8 cellular contexts compared by ENCODE assay signal in the genomic region with DNA sequence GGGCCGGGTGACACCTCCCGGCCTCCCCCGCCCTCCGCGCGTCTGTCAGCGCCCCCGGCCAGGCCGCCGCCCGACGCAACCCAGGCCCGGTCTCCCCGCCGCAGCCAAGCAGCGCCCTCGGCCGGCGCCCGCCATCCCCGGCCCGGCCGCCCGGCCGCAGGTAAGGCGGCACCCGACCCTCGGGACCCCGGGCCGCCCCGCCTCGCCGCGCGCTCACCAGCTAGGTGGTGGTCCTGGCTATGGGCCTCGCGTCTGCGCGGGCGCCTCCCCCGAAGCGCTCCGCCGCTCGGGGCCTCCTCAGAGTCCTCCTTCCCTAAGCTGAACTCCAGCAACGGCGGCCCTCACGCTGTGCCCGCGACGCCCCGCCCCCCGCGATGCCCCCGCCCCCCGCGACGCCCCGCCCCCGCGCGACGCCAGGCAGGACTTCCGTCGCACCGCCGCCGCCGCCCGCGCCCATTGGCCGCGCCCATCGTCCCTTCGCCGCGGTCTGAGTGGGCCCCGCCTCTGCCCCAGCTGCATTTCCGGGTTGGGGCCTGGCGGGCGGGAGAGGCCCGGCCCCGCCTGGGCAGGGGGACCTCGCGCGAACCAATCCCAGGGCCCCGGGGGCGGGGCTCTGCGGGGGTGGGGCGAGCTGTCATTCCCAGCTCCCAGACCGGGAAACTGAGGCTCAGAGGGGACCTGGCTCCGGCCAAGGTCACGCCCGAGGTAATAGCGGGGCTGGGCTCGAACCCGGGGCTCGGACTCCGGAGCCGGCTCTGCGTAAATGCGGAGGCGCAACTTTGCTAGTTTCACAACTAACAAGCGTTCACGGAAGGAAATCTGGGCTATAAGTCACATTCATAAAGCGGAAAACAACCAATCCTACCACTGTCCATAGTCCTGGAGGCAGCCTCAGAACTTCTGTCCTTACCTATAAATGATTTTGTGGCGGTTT. TPM values are rescaled to one million over a fixed set of nuclear protein-coding genes. Genes with fewer than 3 reads are reported as not detected.
A peak's percentile ranks its signal among the peaks of the same experiment; 100 is the strongest.
DNase-seq lines count a peak whose midpoint lies in the region; ATAC-seq and TF ChIP-seq lines count a peak whose summit lies in the region.

No MANE protein-coding gene starts in this region.

- peak; percentile 86 for DNase-seq in GM04504 (ENCODE audit: low read depth)
- peak; percentile 95 for DNase-seq in NB4 (ENCODE audit: low read depth)
- DNase-seq in SK-MEL-5 (ENCODE audit: low read depth, low spot score): peak; percentile 93
- peak; percentile 96 for DNase-seq in activated naive CD4-positive, alpha-beta T cell treated with anti-CD3 and anti-CD28 coated beads, Interleukin-2, amount 10 ng/mL, durations not matched to agents 7 days and 5 days
- DNase-seq in germinal center (ENCODE audit: low spot score): peak; percentile 95
- peak; percentile 64 for DNase-seq in omental fat pad (ENCODE audit: low spot score)

- TF ChIP-seq CTCF in NB4 (IDR thresholded peaks at IDR 0.05; ENCODE audit: low read depth, low read length) (no peak), omental fat pad (IDR thresholded peaks at IDR 0.05) (no peak)

- peak overlapping the region; percentile 66 for H3K4me3 ChIP-seq in NB4 (ENCODE audit: low read depth, low read length)

- H3K4me3 Mint-ChIP-seq in activated naive CD4-positive, alpha-beta T cell treated with anti-CD3 and anti-CD28 coated beads, Interleukin-2, amount 10 ng/mL, durations not matched to agents 7 days and 5 days: peak overlapping the region; percentile 82

- H3K27ac Mint-ChIP-seq in activated naive CD4-positive, alpha-beta T cell treated with anti-CD3 and anti-CD28 coated beads, Interleukin-2, amount 10 ng/mL, durations not matched to agents 7 days and 5 days: peak overlapping the region; percentile 91

- in situ Hi-C loops in SK-MEL-5 (cut with HindIII; ENCODE audit: low pct_unique_long_range_greater_than_20kb, low sequenced_read_pairs): no loop called here

- peak; percentile 85 for ATAC-seq in HG02571 (IDR thresholded peaks at IDR 0.05; ENCODE audit: unreplicated experiment)
- peak; percentile 97 for ATAC-seq in omental fat pad (ENCODE audit: low FRiP score)

- H3K9me3 Mint-ChIP-seq in activated naive CD4-positive, alpha-beta T cell treated with anti-CD3 and anti-CD28 coated beads, Interleukin-2, amount 10 ng/mL, durations not matched to agents 7 days and 5 days: no peaks in the 10 kb centered on the region

- H3K4me1 Mint-ChIP-seq in activated naive CD4-positive, alpha-beta T cell treated with anti-CD3 and anti-CD28 coated beads, Interleukin-2, amount 10 ng/mL, durations not matched to agents 7 days and 5 days: peaks cover 41% of the 10 kb centered on the region

- CTCF ChIA-PET in activated naive CD4-positive, alpha-beta T cell treated with anti-CD3 and anti-CD28 coated beads, Interleukin-2, amount 10 ng/mL, durations not matched to agents 7 days and 5 days (lab: Charles Lee): no interaction called here

- H3K27me3 Mint-ChIP-seq in activated naive CD4-positive, alpha-beta T cell treated with anti-CD3 and anti-CD28 coated beads, Interleukin-2, amount 10 ng/mL, durations not matched to agents 7 days and 5 days: no peaks in the 10 kb centered on the region

- peaks cover 12% of the 10 kb centered on the region for H3K36me3 Mint-ChIP-seq in activated naive CD4-positive, alpha-beta T cell treated with anti-CD3 and anti-CD28 coated beads, Interleukin-2, amount 10 ng/mL, durations not matched to agents 7 days and 5 days

- peak overlapping the region; percentile 40 for H3K27ac ChIP-seq in temporal lobe (ENCODE audit: low read depth, low read length)

- TF ChIP-seq POLR2A in NB4 (IDR thresholded peaks at IDR 0.05; ENCODE audit: extremely low read depth, insufficient read length): peak; percentile 54

RNA-seq across cellular contexts. Expression of a gene that starts 9.0 kb away (rescaled TPM):
- total RNA-seq in SK-MEL-5 (2014; rRNA removed; shearing (Covaris generic)): 21.5 and 23.4 TPM in 2 replicates
- polyA plus RNA-seq in SK-MEL-5 (2015; cell fraction: cytosol; rRNA removed): 58.1 and 72.1 TPM in 2 replicates
- polyA plus RNA-seq in SK-MEL-5 (2015; cell fraction: nucleus; rRNA removed): 17.0 and 17.2 TPM in 2 replicates
- total RNA-seq in omental fat pad (10 to 100 TPM; 10.9 to 21.1 (median 20.1) TPM), temporal lobe (17.5 TPM)

RNA-seq across cellular contexts. Expression of a gene that starts 46.7 kb away (rescaled TPM):
- 0.13 and 0.24 TPM in 2 replicates for total RNA-seq in SK-MEL-5 (2014; rRNA removed; shearing (Covaris generic))
- 0.93 and 2.1 TPM in 2 replicates for polyA plus RNA-seq in SK-MEL-5 (2015; cell fraction: cytosol; rRNA removed)
- 0.85 and 3.7 TPM in 2 replicates for polyA plus RNA-seq in SK-MEL-5 (2015; cell fraction: nucleus; rRNA removed)
- total RNA-seq in omental fat pad (1 to 10 TPM in 2 of 4 donors, under 1 TPM in 2; 0.65 to 1.2 (median 1.0) TPM), temporal lobe (2.0 TPM)

Comparison
In these comparisons a context has a peak if more than half of its experiments do, and no peak if none do; other contexts are left out.
1. Peak in every context shown above with its lines: DNase-seq, ATAC-seq, H3K4me3 ChIP-seq and H3K27ac ChIP-seq.